In the genomic region with DNA sequence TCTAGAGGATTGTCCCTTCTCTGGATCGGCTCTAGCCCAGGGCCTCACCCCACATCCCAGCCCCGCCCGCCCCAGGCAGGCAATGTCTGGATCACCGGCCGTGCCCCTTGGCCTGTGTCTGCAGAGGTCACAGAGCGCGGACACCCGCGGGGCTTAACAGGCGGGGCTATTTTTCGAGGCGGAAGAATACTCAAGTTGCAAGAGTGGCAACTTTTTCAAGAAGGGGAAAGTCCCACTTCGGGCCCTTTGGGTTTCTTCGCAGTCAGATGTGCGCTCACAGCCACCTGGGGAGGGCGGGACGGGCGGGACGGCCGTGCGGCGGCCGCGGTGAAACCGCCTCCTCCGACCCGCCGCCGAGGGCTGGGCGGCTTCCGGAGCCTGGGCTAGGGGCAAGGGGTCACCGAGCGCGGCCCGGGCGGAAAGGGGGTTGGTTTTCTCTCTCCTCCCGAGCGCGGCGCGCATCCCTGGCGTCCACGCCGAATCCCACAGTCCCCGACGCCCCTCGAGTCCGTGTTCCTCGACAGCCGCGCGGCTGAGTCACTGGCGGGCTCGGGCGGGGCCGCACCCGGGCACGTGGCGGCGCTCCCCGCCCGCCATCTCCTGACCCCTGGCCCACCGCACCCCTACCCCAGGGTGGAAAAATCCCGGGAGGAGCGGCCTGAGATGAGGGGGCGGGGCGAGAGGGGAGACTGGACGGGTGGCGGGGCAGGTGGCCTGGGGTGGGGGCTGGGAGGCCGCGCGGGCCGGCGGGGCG, we compare ENCODE assay signal across 8 cellular contexts. TPM values are rescaled to one million over a fixed set of nuclear protein-coding genes. Genes with fewer than 3 reads are reported as not detected.
DNase-seq lines count a peak whose midpoint lies in the region; ATAC-seq, FAIRE-seq and TF ChIP-seq lines count a peak whose summit lies in the region.

No MANE protein-coding gene starts in this region.

- H3K4me3 ChIP-seq in coronary artery = peak overlapping the region; percentile 99

- peak; percentile 25 for DNase-seq in G401 (ENCODE audit: low spot score)
- DNase-seq in H54 (ENCODE audit: insufficient read length, low spot score) = peak; percentile 61
- DNase-seq in NCI-H1105 treated with DMSO at 0.1 percent for 48 hours (lab: John Stamatoyannopoulos, UW) = peak; percentile 62
- DNase-seq in activated CD4-positive, alpha-beta T cell treated with anti-CD3 and anti-CD28 coated beads for 4 hours = peak; percentile 75 to 84
- peak; percentile 87 for DNase-seq in coronary artery (ENCODE audit: low spot score)
- peak; percentile 91 for DNase-seq in left lobe of liver (ENCODE audit: low spot score)
- DNase-seq in stimulated activated CD4-positive, alpha-beta T cell treated with anti-CD3 and anti-CD28 coated beads, Interleukin-4, amount 100 ng/mL, for 24 hours = peak; percentile 81

- peak; percentile 34 for TF ChIP-seq POLR2A in H54 (IDR thresholded peaks at IDR 0.05; ENCODE audit: low read depth, low read length)

- no peak for FAIRE-seq in H54 (lab: Jason Lieb, UNC)

- TF ChIP-seq CTCF in coronary artery (IDR thresholded peaks at IDR 0.05) = no peak

- peak overlapping the region; percentile 97 to 99 for H3K27ac ChIP-seq in coronary artery

- peak; percentile 61 for ATAC-seq in left lobe of liver
- ATAC-seq in HG03571 (IDR thresholded peaks at IDR 0.05; ENCODE audit: unreplicated experiment) = no peak

- in situ Hi-C loops in G401 (cut with HindIII; ENCODE audit: low sequenced_read_pairs) = no loop called here

RNA-seq across cellular contexts. Expression of gene PFN1, which starts 1.2 kb away (rescaled TPM):
- total RNA-seq in G401 (2014; rRNA removed; shearing (Covaris generic)) = 563 and 707 TPM in 2 replicates
- 254 TPM for total RNA-seq in left lobe of liver

RNA-seq across cellular contexts. Expression of gene ENO3, which starts 1.4 kb away (rescaled TPM):
- total RNA-seq in G401 (2014; rRNA removed; shearing (Covaris generic)) = 52.8 and 75.4 TPM in 2 replicates
- total RNA-seq in left lobe of liver = 52.7 TPM

RNA-seq across cellular contexts. Expression of gene RNF167, which starts 9.4 kb away (rescaled TPM):
- total RNA-seq in G401 (2014; rRNA removed; shearing (Covaris generic)) = 86.0 and 97.4 TPM in 2 replicates
- 78.9 TPM for total RNA-seq in left lobe of liver

RNA-seq across cellular contexts. Expression of gene SLC25A11, which starts 9.7 kb away (rescaled TPM):
- total RNA-seq in G401 (2014; rRNA removed; shearing (Covaris generic)) = 111 and 132 TPM in 2 replicates
- total RNA-seq in left lobe of liver = 44.7 TPM

RNA-seq across cellular contexts. Expression of gene GP1BA, which starts 17.4 kb away (rescaled TPM):
- not detected in 2 replicates for total RNA-seq in G401 (2014; rRNA removed; shearing (Covaris generic))
- total RNA-seq in left lobe of liver = not detected

Comparison
In these comparisons a context has a peak if more than half of its experiments do, and no peak if none do; other contexts are left out.
1. DNase-seq: peak in every context shown above with its lines; median percentile 91 in left lobe of liver; 87 in coronary artery; 81 in stimulated activated CD4-positive, alpha-beta T cell treated with anti-CD3 and anti-CD28 coated beads, Interleukin-4, amount 100 ng/mL, for 24 hours; 80 in activated CD4-positive, alpha-beta T cell treated with anti-CD3 and anti-CD28 coated beads for 4 hours; 62 in NCI-H1105 treated with DMSO at 0.1 percent for 48 hours; 61 in H54; 25 in G401.